ENCODE assay signal across 1 cellular context in genomic region chr5:40385544-40385943, GRCh38.
TF ChIP-seq lines count a peak whose summit lies in the region.

No MANE protein-coding gene starts in this region.

TF ChIP-seq in HCT116, 20 proteins besides CTCF, POLR2A, EP300 and RAD21 (continued from another document):
- TF ChIP-seq REST (IDR thresholded peaks at IDR 0.05; ENCODE audit: low read depth) = no peak
- TF ChIP-seq SRF (IDR thresholded peaks at IDR 0.05; ENCODE audit: low read depth) = peak; percentile 44; the same call in 1 of the 2 replicates
TF ChIP-seq in HCT116: peak in this region for 4.
